Comparison of ENCODE assay signal across 20 cellular contexts in genomic region chr19:47865166-47865565, GRCh38. TPM values are rescaled to one million over a fixed set of nuclear protein-coding genes. Genes with fewer than 3 reads are reported as not detected.
DNase-seq lines count a peak whose midpoint lies in the region; ATAC-seq and TF ChIP-seq lines count a peak whose summit lies in the region.
"Had no signal": no experiment of that assay in that cellular context is flagged by ENCODE, and none has a peak within 500 bp of the region (broad histone marks: within the 10 kb centered on the region; RNA-seq: fewer than 3 reads in every experiment).

No MANE protein-coding gene starts in this region.

- peaks cover 11% of the 10 kb centered on the region for H3K4me1 Mint-ChIP-seq in nephron

- WGBS in testis, 2 donors = 37 to 62% methylated on average over 9 to 10 of the region's 10 CpGs

- DNase-seq in left ventricle myocardium inferior = peak; percentile 18
- DNase-seq in Right ventricle myocardium superior = no peak
- no peak for DNase-seq in WERI-Rb-1
- DNase-seq in testis = peak; percentile 52
- DNase-seq in amygdala (lab: John Stamatoyannopoulos, UW) = no peak
- no peak for DNase-seq in cerebellar cortex (ENCODE audit: low spot score)
- DNase-seq in nucleus accumbens (lab: John Stamatoyannopoulos, UW) = no peak
- DNase-seq: Caco-2; CD4-positive, CD25-positive, alpha-beta regulatory T cell; CD8-positive, alpha-beta T cell; DMS153; DND-41; HFFc6 had no signal

- TF ChIP-seq CTCF in left ventricle myocardium inferior (IDR thresholded peaks at IDR 0.05; ENCODE audit: borderline replicate concordance) = no peak
- no peak for TF ChIP-seq CTCF in WERI-Rb-1 (IDR thresholded peaks at IDR 0.05; ENCODE audit: low read depth, low read length)
- TF ChIP-seq CTCF in nephron (IDR thresholded peaks at IDR 0.05; ENCODE audit: unreplicated experiment in 3 of 3) = no peak
- TF ChIP-seq CTCF in testis (IDR thresholded peaks at IDR 0.05) = no peak

- no peaks in the 10 kb centered on the region for H3K36me3 Mint-ChIP-seq in nephron (ENCODE audit: low read depth)
- H3K36me3 Mint-ChIP-seq: CD8-positive, alpha-beta T cell had no signal

- H3K27me3 ChIP-seq in left ventricle myocardium inferior (ENCODE audit: low read depth) (peaks cover 22% of the 10 kb centered on the region), WERI-Rb-1 (ENCODE audit: insufficient read depth, low read depth, severe bottlenecking) (no peaks in the 10 kb centered on the region), testis (no peaks in the 10 kb centered on the region)
- H3K27me3 ChIP-seq: BLaER1 had no signal

- H3K27ac Mint-ChIP-seq in nephron = peak overlapping the region in 2 of 3 experiments; percentile 57 to 69
- H3K27ac Mint-ChIP-seq: CD8-positive, alpha-beta T cell; HFFc6 had no signal

- H3K9me3 ChIP-seq in left ventricle myocardium inferior (replicated peaks) (no peaks in the 10 kb centered on the region), WERI-Rb-1 (ENCODE audit: severe bottlenecking) (peaks cover 4% of the 10 kb centered on the region), testis (no peaks in the 10 kb centered on the region)
- H3K9me3 ChIP-seq: Caco-2, HAP-1 had no signal

- no peak for TF ChIP-seq POLR2A in testis (IDR thresholded peaks at IDR 0.05)

- intact Hi-C loops in left ventricle myocardium inferior (cut with micrococcal nuclease) (no loop called here), Right ventricle myocardium superior (cut with DNase I) (no loop called here), testis (cut with DNase I; ENCODE audit: low total_unique reads) (no loop called here)

- H3K4me3 ChIP-seq in left ventricle myocardium inferior (no peak overlapping the region), WERI-Rb-1 (ENCODE audit: low read depth, low read length) (no peak overlapping the region), testis (no peak overlapping the region)
- H3K4me3 ChIP-seq: BLaER1, HAP-1 had no signal

- H3K4me3 Mint-ChIP-seq in nephron = no peak overlapping the region
- H3K4me3 Mint-ChIP-seq: CD4-positive, CD25-positive, alpha-beta regulatory T cell; CD8-positive, alpha-beta T cell; HFFc6 had no signal

- H3K36me3 ChIP-seq in left ventricle myocardium inferior (no peaks in the 10 kb centered on the region), WERI-Rb-1 (no peaks in the 10 kb centered on the region), testis (ENCODE audit: low read depth, missing control alignments) (no peaks in the 10 kb centered on the region)
- H3K36me3 ChIP-seq: BLaER1, HAP-1 had no signal

- H3K27ac ChIP-seq in left ventricle myocardium inferior (replicated peaks) = no peak overlapping the region
- peak overlapping the region; percentile 63 for H3K27ac ChIP-seq in WERI-Rb-1
- peak overlapping the region in 1 of 2 donors; percentile 24 for H3K27ac ChIP-seq in testis
- H3K27ac ChIP-seq: BLaER1, C4-2B had no signal

- no peaks in the 10 kb centered on the region for H3K9me3 Mint-ChIP-seq in nephron
- H3K9me3 Mint-ChIP-seq: HFFc6 had no signal

- H3K4me1 ChIP-seq in left ventricle myocardium inferior (no peaks in the 10 kb centered on the region), testis (no peaks in the 10 kb centered on the region)
- H3K4me1 ChIP-seq: Caco-2 had no signal

- H3K27me3 Mint-ChIP-seq in nephron (ENCODE audit: low read depth) = peaks cover 10% of the 10 kb centered on the region
- H3K27me3 Mint-ChIP-seq: CD4-positive, CD25-positive, alpha-beta regulatory T cell had no signal

- ATAC-seq in Right ventricle myocardium superior (ENCODE audit: poor library complexity) = no peak
- ATAC-seq: CD8-positive, alpha-beta T cell had no signal

RNA-seq across cellular contexts. Expression of gene TPRX2, which starts 6.1 kb away (rescaled TPM):
- not detected for total RNA-seq in left ventricle myocardium inferior
- not detected for total RNA-seq in Right ventricle myocardium superior
- under 1 TPM; 0.37 to 0.63 TPM for total RNA-seq in testis
- polyA plus RNA-seq in testis (ENCODE audit: insufficient read depth, low read depth, low replicate concordance) = 0.53 TPM
- total RNA-seq: A172; A673; Caco-2; CD4-positive, CD25-positive, alpha-beta regulatory T cell; CD8-positive, alpha-beta T cell; H4; HFFc6 had no signal
- polyA plus RNA-seq: CD4-positive, CD25-positive, alpha-beta regulatory T cell had no signal

RNA-seq across cellular contexts. Expression of gene SULT2A1, which starts 20.9 kb away (rescaled TPM):
- not detected for total RNA-seq in left ventricle myocardium inferior
- not detected for total RNA-seq in Right ventricle myocardium superior
- total RNA-seq in testis = 1 to 10 TPM in 1 of 2 donors, under 1 TPM in 1; 0.24 to 1.2 TPM
- polyA plus RNA-seq in testis (ENCODE audit: insufficient read depth, low read depth, low replicate concordance) = 2.3 TPM
- total RNA-seq: A172; A673; CD4-positive, CD25-positive, alpha-beta regulatory T cell; CD8-positive, alpha-beta T cell; H4; HFFc6 had no signal
- polyA plus RNA-seq: CD4-positive, CD25-positive, alpha-beta regulatory T cell had no signal

RNA-seq across cellular contexts. Expression of gene CRX, which starts 43.4 kb away (rescaled TPM):
- total RNA-seq in left ventricle myocardium inferior (not detected), Right ventricle myocardium superior (not detected), testis (under 1 TPM; 0.12 to 0.55 TPM)
- polyA plus RNA-seq in testis (ENCODE audit: insufficient read depth, low read depth, low replicate concordance) = not detected
- total RNA-seq: A172; A673; Caco-2; CD4-positive, CD25-positive, alpha-beta regulatory T cell; CD8-positive, alpha-beta T cell; H4; HFFc6 had no signal
- polyA plus RNA-seq: CD4-positive, CD25-positive, alpha-beta regulatory T cell had no signal

Comparison
In these comparisons a context has a peak if more than half of its experiments do, and no peak if none do; other contexts are left out.
1. DNase-seq: peak in left ventricle myocardium inferior (single experiment) and testis (single experiment); none in Right ventricle myocardium superior (single experiment), WERI-Rb-1 (single experiment), amygdala (0 of 56), cerebellar cortex (single experiment) and nucleus accumbens (0 of 56).